Comparison of ENCODE assay signal across 10 cellular contexts in the genomic region with DNA sequence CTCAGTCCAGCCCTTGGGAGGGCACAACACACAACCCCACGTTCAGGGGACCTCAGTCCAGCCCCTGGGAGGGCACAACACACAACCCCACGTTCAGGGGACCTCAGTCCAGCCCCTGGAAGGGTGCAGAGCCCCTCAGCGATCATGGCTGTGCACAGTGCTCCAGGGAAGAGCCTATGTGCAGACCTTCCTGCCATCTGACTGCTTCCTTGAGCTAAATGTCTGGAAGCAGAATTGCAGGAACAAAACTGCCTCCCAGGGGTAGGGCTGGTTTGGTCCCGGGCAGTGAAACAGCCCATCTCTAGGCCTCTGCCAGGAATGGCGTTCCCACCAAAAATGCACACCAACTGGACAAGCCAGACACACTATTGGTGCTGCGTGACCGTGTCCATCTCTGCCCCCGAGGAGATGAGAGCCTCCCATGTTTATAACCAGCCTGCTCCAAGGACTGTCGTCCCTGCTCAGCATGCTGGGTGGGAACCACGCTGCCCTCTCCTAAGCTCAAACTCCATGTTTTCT. TPM values are rescaled to one million over a fixed set of nuclear protein-coding genes. Genes with fewer than 3 reads are reported as not detected.
A peak's percentile ranks its signal among the peaks of the same experiment; 100 is the strongest.
DNase-seq lines count a peak whose midpoint lies in the region; ATAC-seq lines count a peak whose summit lies in the region.
"Had no signal": no experiment of that assay in that cellular context is flagged by ENCODE, and none has a peak within 500 bp of the region (broad histone marks: within the 10 kb centered on the region; RNA-seq: fewer than 3 reads in every experiment).

No MANE protein-coding gene starts in this region.

- no peak overlapping the region for H3K9ac ChIP-seq in neuronal stem cell (ENCODE audit: low read depth, low read length, poor library complexity)

- no peak overlapping the region for H2BK12ac ChIP-seq in neuronal stem cell (ENCODE audit: low read length)

- H3K27me3 Mint-ChIP-seq in activated CD8-positive, alpha-beta T cell treated with anti-CD3 and anti-CD28 coated beads, Interleukin-2, amount 10 ng/mL, durations not matched to agents 7 days and 5 days (ENCODE audit: low read depth) = no peaks in the 10 kb centered on the region

- H3K27ac ChIP-seq in neuronal stem cell (replicated peaks; ENCODE audit: low read length) = no peak overlapping the region
- H3K27ac ChIP-seq: cardiac muscle cell had no signal

- H4K8ac ChIP-seq in neuronal stem cell (ENCODE audit: low read depth, low read length) = no peak overlapping the region

- H3K14ac ChIP-seq in neuronal stem cell (ENCODE audit: low read length) = no peak overlapping the region

- no peak overlapping the region for H2BK120ac ChIP-seq in neuronal stem cell (ENCODE audit: low read depth, low read length)

- no CpG with 5 or more reads among the region's 10 CpGs for WGBS in neuronal stem cell (ENCODE audit: extremely low coverage in 2 of 2, insufficient read length in 2 of 2, insufficient replicate concordance in 1 of 2), 2 donors

- peaks cover 35% of the 10 kb centered on the region for H3K4me1 Mint-ChIP-seq in activated CD8-positive, alpha-beta T cell treated with anti-CD3 and anti-CD28 coated beads, Interleukin-2, amount 10 ng/mL, durations not matched to agents 7 days and 5 days (ENCODE audit: low read depth)

- peaks cover 50 to 97% of the 10 kb centered on the region in 2 donors for H3K36me3 ChIP-seq in neuronal stem cell (replicated peaks in 1 of 2; ENCODE audit: control insufficient read depth in 2 of 2, insufficient read depth in 2 of 2, low read length in 2 of 2)

- H3K4ac ChIP-seq in neuronal stem cell (ENCODE audit: low read length) = no peak overlapping the region

- H3K4me2 ChIP-seq in neuronal stem cell (ENCODE audit: insufficient read depth, low read length, poor library complexity, severe bottlenecking) = no peak overlapping the region

- H2BK15ac ChIP-seq in neuronal stem cell (ENCODE audit: low read length) = no peak overlapping the region

- ATAC-seq in GM18907 (IDR thresholded peaks at IDR 0.05; ENCODE audit: unreplicated experiment) (peak; percentile 10), HG02840 (IDR thresholded peaks at IDR 0.05; ENCODE audit: low FRiP score, unreplicated experiment) (peak; percentile 3)
- no peak for ATAC-seq in activated CD8-positive, alpha-beta T cell treated with anti-CD3 and anti-CD28 coated beads, Interleukin-2, amount 10 ng/mL, durations not matched to agents 7 days and 5 days
- ATAC-seq: SK-N-SH treated with all-trans-retinoic acid at 6 μM for 48 hours had no signal

- no peak overlapping the region for H3K23ac ChIP-seq in neuronal stem cell (ENCODE audit: low read depth, low read length, poor library complexity)

- peak overlapping the region; percentile 62 for H3K4me3 Mint-ChIP-seq in activated CD8-positive, alpha-beta T cell treated with anti-CD3 and anti-CD28 coated beads, Interleukin-2, amount 10 ng/mL, durations not matched to agents 7 days and 5 days

- no peaks in the 10 kb centered on the region for H3K79me1 ChIP-seq in neuronal stem cell (ENCODE audit: low read depth, low read length)

- no peaks in the 10 kb centered on the region for H3K9me3 Mint-ChIP-seq in activated CD8-positive, alpha-beta T cell treated with anti-CD3 and anti-CD28 coated beads, Interleukin-2, amount 10 ng/mL, durations not matched to agents 7 days and 5 days (ENCODE audit: insufficient read depth)

- CTCF ChIA-PET in activated CD8-positive, alpha-beta T cell treated with anti-CD3 and anti-CD28 coated beads, Interleukin-2, amount 10 ng/mL, durations not matched to agents 7 days and 5 days (lab: Charles Lee) = interaction anchor here (1.5 kb wide), 1 partner anchor 41 kb away, joined by 3 read pairs; no protein-coding TSS in a partner anchor

- no peak overlapping the region for H4K91ac ChIP-seq in neuronal stem cell (ENCODE audit: low read depth, low read length, poor library complexity)

- no peak overlapping the region for H2AFZ ChIP-seq in neuronal stem cell (ENCODE audit: low read length)

- H3K18ac ChIP-seq in neuronal stem cell (ENCODE audit: low read length) = no peak overlapping the region

- no peak overlapping the region for H3K4me3 ChIP-seq in neuronal stem cell (ENCODE audit: low read length in 2 of 2)
- H3K4me3 ChIP-seq: cardiac muscle cell had no signal

- peaks cover 79% of the 10 kb centered on the region for H3K36me3 Mint-ChIP-seq in activated CD8-positive, alpha-beta T cell treated with anti-CD3 and anti-CD28 coated beads, Interleukin-2, amount 10 ng/mL, durations not matched to agents 7 days and 5 days (ENCODE audit: low read depth)

- no peaks in the 10 kb centered on the region for H3K27me3 ChIP-seq in neuronal stem cell (ENCODE audit: control insufficient read depth in 3 of 3, insufficient read depth in 3 of 3, low read depth in 1 of 3, low read length in 3 of 3)
- H3K27me3 ChIP-seq: cardiac muscle cell had no signal

- no peak for DNase-seq in activated CD8-positive, alpha-beta T cell treated with anti-CD3 and anti-CD28 coated beads, Interleukin-2, amount 10 ng/mL, durations not matched to agents 7 days and 5 days
- no peak for DNase-seq in neuronal stem cell (ENCODE audit: low spot score)
- no peak for DNase-seq in foreskin melanocyte
- DNase-seq in T1000 (lab: John Stamatoyannopoulos, UW) = no peak
- no peak for DNase-seq in DMS 273 (lab: John Stamatoyannopoulos, UW; ENCODE audit: unreplicated experiment)
- DNase-seq: NCI-H510A treated with DMSO at 0.1 percent for 48 hours had no signal

- POLR2A ChIA-PET in activated CD8-positive, alpha-beta T cell treated with anti-CD3 and anti-CD28 coated beads, Interleukin-2, amount 10 ng/mL, durations not matched to agents 7 days and 5 days (lab: Charles Lee) = interaction anchor here (0.7 kb wide), 2 partner anchors 9 to 24 kb away, joined by 3 to 5 read pairs; no protein-coding TSS in a partner anchor

- H2BK5ac ChIP-seq in neuronal stem cell (ENCODE audit: low read length) = peak overlapping the region; percentile 53

- peaks cover 0 to 2% of the 10 kb centered on the region in 2 donors for H3K9me3 ChIP-seq in neuronal stem cell (replicated peaks in 1 of 2; ENCODE audit: control insufficient read depth in 2 of 2, insufficient read depth in 1 of 2, low read depth in 1 of 2, low read length in 2 of 2)

- no peak overlapping the region for H2AK5ac ChIP-seq in neuronal stem cell (ENCODE audit: low read depth, low read length)

- H3K4me1 ChIP-seq in neuronal stem cell (ENCODE audit: control insufficient read depth in 2 of 2, insufficient read depth in 1 of 2, low read depth in 1 of 2, low read length in 2 of 2) = no peaks in the 10 kb centered on the region

- H3K27ac Mint-ChIP-seq in activated CD8-positive, alpha-beta T cell treated with anti-CD3 and anti-CD28 coated beads, Interleukin-2, amount 10 ng/mL, durations not matched to agents 7 days and 5 days = peak overlapping the region; percentile 85

RNA-seq across cellular contexts. Expression of a gene that starts 44.0 kb away (rescaled TPM):
- 10 to 100 TPM; 67.5 to 69.6 TPM for total RNA-seq in activated CD8-positive, alpha-beta T cell treated with anti-CD3 and anti-CD28 coated beads, Interleukin-2, amount 10 ng/mL, durations not matched to agents 7 days and 5 days
- 7.1 TPM for polyA plus RNA-seq in neuronal stem cell (2013, experiment 1 of 2)
- polyA plus RNA-seq in neuronal stem cell (2013, experiment 2 of 2) = 7.7 TPM

RNA-seq across cellular contexts. Expression of a gene that starts 44.7 kb away (rescaled TPM):
- 1 to 10 TPM; 6.6 to 7.5 TPM for total RNA-seq in activated CD8-positive, alpha-beta T cell treated with anti-CD3 and anti-CD28 coated beads, Interleukin-2, amount 10 ng/mL, durations not matched to agents 7 days and 5 days
- polyA plus RNA-seq in neuronal stem cell (2013, experiment 1 of 2) = 5.9 TPM
- 6.0 TPM for polyA plus RNA-seq in neuronal stem cell (2013, experiment 2 of 2)

RNA-seq across cellular contexts. Expression of a gene that starts 51.1 kb away (rescaled TPM):
- total RNA-seq in activated CD8-positive, alpha-beta T cell treated with anti-CD3 and anti-CD28 coated beads, Interleukin-2, amount 10 ng/mL, durations not matched to agents 7 days and 5 days = 100 to 1,000 TPM; 123 to 149 TPM
- 18.4 TPM for polyA plus RNA-seq in neuronal stem cell (2013, experiment 1 of 2)
- 21.0 TPM for polyA plus RNA-seq in neuronal stem cell (2013, experiment 2 of 2)
